ENCODE assay signal across 16 cellular contexts in genomic region chr15:99474041-99474906, GRCh38.
DNase-seq lines count a peak whose midpoint lies in the region; ATAC-seq, FAIRE-seq and TF ChIP-seq lines count a peak whose summit lies in the region.
"Had no signal": no experiment of that assay in that cellular context is flagged by ENCODE, and none has a peak within 500 bp of the region (broad histone marks: within the 10 kb centered on the region; RNA-seq: fewer than 3 reads in every experiment).

No MANE protein-coding gene starts in this region.

- peak overlapping the region in 1 of 2 donors; percentile 46 for H3K4me3 Mint-ChIP-seq in stimulated activated naive B cell treated with anti-CD40 and anti-IgM and Interleukin-4, amounts not matched to agents 10 μg/mL and 1 μg/mL and 100 μg/mL, for 72 hours
- H3K4me3 Mint-ChIP-seq: nephron progenitor cell had no signal

- TF ChIP-seq RAD21 in HepG2 (CRISPR knock-in tag; IDR thresholded peaks at IDR 0.05), result no peak

- intact Hi-C loops in HepG2 (cut with micrococcal nuclease; ENCODE audit: unreplicated experiment), result no loop called here

- DNase-seq in MV-4-11 (lab: John Stamatoyannopoulos, UW), result peak; percentile 50
- no peak for DNase-seq in HepG2 (ENCODE audit: low spot score)
- DNase-seq in stimulated activated naive B cell treated with anti-CD40 and anti-IgM and Interleukin-4, amounts not matched to agents 10 μg/mL and 1 μg/mL and 100 μg/mL, for 72 hours, result no peak
- no peak for DNase-seq in T1000 (lab: John Stamatoyannopoulos, UW)
- no peak for DNase-seq in GM13976 (ENCODE audit: low spot score)
- no peak for DNase-seq in NCI-H1930 (lab: John Stamatoyannopoulos, UW)
- DNase-seq: activated CD4-positive, CD25-positive, alpha-beta regulatory T cell; activated naive CD4-positive, alpha-beta T cell; Caco-2; effector CD4-positive, alpha-beta T cell; NCI-H146; nephron progenitor cell; stimulated activated CD4-positive, alpha-beta T cell treated with anti-CD3 and anti-CD28 coated beads, Interleukin-1b, Interleukin-23, amount 100 ng/mL, for 48 hours; stimulated activated naive CD8-positive, alpha-beta T cell treated with anti-CD3 and anti-CD28 coated beads, Interleukin-15, amount 100 ng/mL, for 72 hours had no signal

- 76% methylated on average over 17 of the region's 20 CpGs for WGBS in HepG2 (ENCODE audit: low lambda C conversion rate)

- H3K27me3 Mint-ChIP-seq in stimulated activated naive B cell treated with anti-CD40 and anti-IgM and Interleukin-4, amounts not matched to agents 10 μg/mL and 1 μg/mL and 100 μg/mL, for 72 hours, result no peaks in the 10 kb centered on the region
- H3K27me3 Mint-ChIP-seq: stimulated activated naive CD8-positive, alpha-beta T cell treated with anti-CD3 and anti-CD28 coated beads, Interleukin-15, amount 100 ng/mL, for 72 hours had no signal

- in situ Hi-C loops in HepG2 (cut with HindIII; ENCODE audit: extremely low pct_ligation_motif_present, low pct_unique_long_range_greater_than_20kb), result no loop called here
- in situ Hi-C loops in GM13976 (cut with MboI; ENCODE audit: low sequenced_read_pairs, unreplicated experiment), result no loop called here

- POLR2A ChIA-PET in HepG2 (lab: Yijun Ruan, JAX), result interaction anchor here (1.1 to 1.3 kb wide), 2 partner anchors 21 to 53 kb away, joined by 4 read pairs; no protein-coding TSS in a partner anchor

- H2AFZ ChIP-seq in HepG2 (ENCODE audit: low read length), result no peak overlapping the region

- CTCF ChIA-PET in HepG2 (lab: Yijun Ruan, JAX; ENCODE audit: low intra/inter-chr PET ratio, low total read pairs), result no interaction called here

- TF ChIP-seq POLR2A in HepG2 (IDR thresholded peaks at IDR 0.05; ENCODE audit: insufficient read depth in 1 of 2, low read depth in 2 of 2, low read length in 2 of 2), result no peak

- H3K79me2 ChIP-seq in HepG2 (ENCODE audit: insufficient read depth, low read length), result no peaks in the 10 kb centered on the region

- peaks cover 44% of the 10 kb centered on the region for H3K4me1 ChIP-seq in HepG2 (ENCODE audit: insufficient read depth, low read length)
- H3K4me1 ChIP-seq: Caco-2 had no signal

- no peak overlapping the region for H3K4me2 ChIP-seq in HepG2 (ENCODE audit: low read depth, low read length)

- ATAC-seq in HepG2 (no peak), HG03135 (IDR thresholded peaks at IDR 0.05; ENCODE audit: unreplicated experiment) (no peak)
- no peak for ATAC-seq in stimulated activated naive B cell treated with anti-CD40 and anti-IgM and Interleukin-4, amounts not matched to agents 10 μg/mL and 1 μg/mL and 100 μg/mL, for 72 hours (replicated peaks)
- ATAC-seq: stimulated activated naive CD8-positive, alpha-beta T cell treated with anti-CD3 and anti-CD28 coated beads, Interleukin-15, amount 100 ng/mL, for 72 hours had no signal

- H3K36me3 ChIP-seq in HepG2 (replicated peaks in 1 of 2; ENCODE audit: control insufficient read depth in 1 of 2, insufficient read depth in 2 of 2, low read length in 2 of 2), result no peaks in the 10 kb centered on the region

- TF ChIP-seq CTCF in HepG2 (CRISPR knock-in tag; IDR thresholded peaks at IDR 0.05) (no peak), GM13976 (IDR thresholded peaks at IDR 0.05; ENCODE audit: borderline replicate concordance, control extremely low read depth, extremely low read depth, insufficient read depth, missing control alignments) (no peak)

- H3K4me1 Mint-ChIP-seq in stimulated activated naive B cell treated with anti-CD40 and anti-IgM and Interleukin-4, amounts not matched to agents 10 μg/mL and 1 μg/mL and 100 μg/mL, for 72 hours, result peaks cover 46 to 71% of the 10 kb centered on the region in 2 donors

- H4K20me1 ChIP-seq in HepG2 (ENCODE audit: insufficient read depth, low read length), result no peaks in the 10 kb centered on the region

- H3K27ac ChIP-seq in cingulate gyrus (ENCODE audit: low read depth, low read length) (peak overlapping the region; percentile 23), HepG2 (ENCODE audit: extremely low read length, insufficient read depth, low read length) (no peak overlapping the region)

- no peaks in the 10 kb centered on the region for H3K9me3 Mint-ChIP-seq in stimulated activated naive B cell treated with anti-CD40 and anti-IgM and Interleukin-4, amounts not matched to agents 10 μg/mL and 1 μg/mL and 100 μg/mL, for 72 hours
- H3K9me3 Mint-ChIP-seq: nephron progenitor cell; stimulated activated naive CD8-positive, alpha-beta T cell treated with anti-CD3 and anti-CD28 coated beads, Interleukin-15, amount 100 ng/mL, for 72 hours had no signal

- H3K9ac ChIP-seq in HepG2 (ENCODE audit: insufficient read depth, low read depth, low read length), result no peak overlapping the region

- no peak for TF ChIP-seq EP300 in HepG2 (IDR thresholded peaks at IDR 0.05; ENCODE audit: low read depth in 2 of 2, low read length in 2 of 2)
- no peak for TF ChIP-seq EP300 in HepG2 (CRISPR knock-in tag; IDR thresholded peaks at IDR 0.05; ENCODE audit: borderline replicate concordance)

- no TSS peak for BruUV-seq in HepG2 (replicated peaks; lab: Mats Ljungman, UMichigan)

- H3K27ac Mint-ChIP-seq in stimulated activated naive B cell treated with anti-CD40 and anti-IgM and Interleukin-4, amounts not matched to agents 10 μg/mL and 1 μg/mL and 100 μg/mL, for 72 hours, result peak overlapping the region; percentile 86

- no peaks in the 10 kb centered on the region for H3K36me3 Mint-ChIP-seq in stimulated activated naive B cell treated with anti-CD40 and anti-IgM and Interleukin-4, amounts not matched to agents 10 μg/mL and 1 μg/mL and 100 μg/mL, for 72 hours

- H3K27me3 ChIP-seq in HepG2 (ENCODE audit: control insufficient read depth in 1 of 2, insufficient read depth in 2 of 2, low read length in 2 of 2), result no peaks in the 10 kb centered on the region; a peak in 2 of 5 replicates

- no peak for FAIRE-seq in HepG2 (lab: Jason Lieb, UNC)

- no peaks in the 10 kb centered on the region for H3K9me3 ChIP-seq in HepG2 (ENCODE audit: low read length)
- H3K9me3 ChIP-seq: Caco-2 had no signal

- H3K4me3 ChIP-seq in HepG2 (replicated peaks in 1 of 3; ENCODE audit: insufficient read depth in 1 of 3, low read depth in 2 of 3, low read length in 3 of 3), result no peak overlapping the region

TF ChIP-seq in HepG2, 621 proteins besides CTCF, POLR2A, EP300 and RAD21:
- TF ChIP-seq CBFB (CRISPR knock-in tag; IDR thresholded peaks at IDR 0.05) (no peak), TFAP4 (IDR thresholded peaks at IDR 0.05; ENCODE audit: borderline replicate concordance, low read depth) (no peak), SMYD3 (CRISPR knock-in tag; IDR thresholded peaks at IDR 0.05) (no peak), ZNF550 (CRISPR knock-in tag; IDR thresholded peaks at IDR 0.05; ENCODE audit: borderline replicate concordance) (no peak), ARNT2 (CRISPR knock-in tag; IDR thresholded peaks at IDR 0.05; ENCODE audit: low read depth) (no peak), MAFK (conservative IDR thresholded peaks at IDR 0.05 in 1 of 2, IDR thresholded peaks at IDR 0.05 in 1 of 2; ENCODE audit: low read length in 2 of 2) (peak; percentile 79 to 88), ZNF564 (CRISPR knock-in tag; IDR thresholded peaks at IDR 0.05) (no peak), PATZ1 (CRISPR knock-in tag; IDR thresholded peaks at IDR 0.05) (no peak), MAFF (IDR thresholded peaks at IDR 0.05; ENCODE audit: low read depth, low read length) (peak; percentile 80)
